In genomic region chr1:40257313-40257687, GRCh38 we compare ENCODE assay signal across 8 cellular contexts. TPM values are rescaled to one million over a fixed set of nuclear protein-coding genes. Genes with fewer than 3 reads are reported as not detected.
DNase-seq lines count a peak whose midpoint lies in the region; ATAC-seq, FAIRE-seq and TF ChIP-seq lines count a peak whose summit lies in the region.

No MANE protein-coding gene starts in this region.

- TF ChIP-seq CTCF in fibroblast of mammary gland (conservative IDR thresholded peaks at IDR 0.05; ENCODE audit: control insufficient read depth, insufficient read depth, low read depth, low read length) (no peak), osteoblast (IDR thresholded peaks at IDR 0.05; ENCODE audit: extremely low read depth, low read depth, low read length) (no peak)

- H2AFZ ChIP-seq in osteoblast (ENCODE audit: low read length) = peak overlapping the region; percentile 100

- peaks cover 27% of the 10 kb centered on the region for H3K36me3 ChIP-seq in osteoblast (ENCODE audit: insufficient read depth, low read length)

- no peak for FAIRE-seq in GM12892 (lab: Jason Lieb, UNC)

- peak overlapping the region; percentile 86 for H3K4me2 ChIP-seq in osteoblast (ENCODE audit: insufficient read depth, low read length)

- H3K27me3 ChIP-seq in osteoblast (ENCODE audit: insufficient read depth, low read length) = no peaks in the 10 kb centered on the region

- no peaks in the 10 kb centered on the region for H3K9me3 ChIP-seq in osteoblast (ENCODE audit: low read depth, low read length)

- TF ChIP-seq POLR2A in GM12892 (IDR thresholded peaks at IDR 0.05; ENCODE audit: low read depth, low read length) = no peak

- H3K27ac ChIP-seq in osteoblast (ENCODE audit: low read depth, low read length) = peak overlapping the region; percentile 99

- peak; percentile 41 for DNase-seq in NOMO-1 treated with DMSO at 0.1 percent for 48 hours (lab: John Stamatoyannopoulos, UW; ENCODE audit: unreplicated experiment)
- DNase-seq in NOMO-1 treated with dmso at 0.1 percent for 144 hours (lab: John Stamatoyannopoulos, UW; ENCODE audit: unreplicated experiment) = no peak
- DNase-seq in fibroblast of mammary gland (ENCODE audit: low read depth) = no peak
- DNase-seq in osteoblast (ENCODE audit: insufficient read length, low spot score, missing footprints) = peak; percentile 63
- DNase-seq in GM12892 (ENCODE audit: insufficient read length) = no peak
- no peak for DNase-seq in D341Med (ENCODE audit: low spot score)

- H3K4me1 ChIP-seq in osteoblast (ENCODE audit: insufficient read depth, low read length) = peaks cover 12% of the 10 kb centered on the region

- H3K4me3 ChIP-seq in fibroblast of mammary gland (ENCODE audit: control insufficient read depth, low read depth, low read length) = peak overlapping the region; percentile 97
- peak overlapping the region; percentile 92 for H3K4me3 ChIP-seq in osteoblast (ENCODE audit: insufficient read depth, low read length)

- ATAC-seq in HG02938 (IDR thresholded peaks at IDR 0.05; ENCODE audit: unreplicated experiment) (peak; percentile 6), SK-N-SH treated with all-trans-retinoic acid at 6 μM for 48 hours (peak; percentile 34)

- peaks cover 60% of the 10 kb centered on the region for H3K79me2 ChIP-seq in osteoblast (ENCODE audit: insufficient read depth, low read length)

- no peaks in the 10 kb centered on the region for H4K20me1 ChIP-seq in osteoblast (ENCODE audit: insufficient read depth, low read length)

TF ChIP-seq in SK-N-SH treated with all-trans-retinoic acid at 6 μM for 48 hours, 23 proteins besides CTCF, POLR2A, EP300 and RAD21:
- TF ChIP-seq TOX (CRISPR knock-in tag; IDR thresholded peaks at IDR 0.05; ENCODE audit: borderline replicate concordance) (no peak), ZFP3 (CRISPR knock-in tag; IDR thresholded peaks at IDR 0.05) (no peak), ESRRG (CRISPR knock-in tag; IDR thresholded peaks at IDR 0.05) (no peak), ARNTL (CRISPR knock-in tag; IDR thresholded peaks at IDR 0.05; ENCODE audit: borderline replicate concordance, low read depth) (no peak), ISL1 (CRISPR knock-in tag; IDR thresholded peaks at IDR 0.05) (no peak), CSDC2 (CRISPR knock-in tag; IDR thresholded peaks at IDR 0.05) (no peak), ZNF8 (CRISPR knock-in tag; IDR thresholded peaks at IDR 0.05) (no peak), RARB (CRISPR knock-in tag; IDR thresholded peaks at IDR 0.05) (no peak), ZNF70 (CRISPR knock-in tag; IDR thresholded peaks at IDR 0.05) (no peak)
- TF ChIP-seq, protein P1, sequence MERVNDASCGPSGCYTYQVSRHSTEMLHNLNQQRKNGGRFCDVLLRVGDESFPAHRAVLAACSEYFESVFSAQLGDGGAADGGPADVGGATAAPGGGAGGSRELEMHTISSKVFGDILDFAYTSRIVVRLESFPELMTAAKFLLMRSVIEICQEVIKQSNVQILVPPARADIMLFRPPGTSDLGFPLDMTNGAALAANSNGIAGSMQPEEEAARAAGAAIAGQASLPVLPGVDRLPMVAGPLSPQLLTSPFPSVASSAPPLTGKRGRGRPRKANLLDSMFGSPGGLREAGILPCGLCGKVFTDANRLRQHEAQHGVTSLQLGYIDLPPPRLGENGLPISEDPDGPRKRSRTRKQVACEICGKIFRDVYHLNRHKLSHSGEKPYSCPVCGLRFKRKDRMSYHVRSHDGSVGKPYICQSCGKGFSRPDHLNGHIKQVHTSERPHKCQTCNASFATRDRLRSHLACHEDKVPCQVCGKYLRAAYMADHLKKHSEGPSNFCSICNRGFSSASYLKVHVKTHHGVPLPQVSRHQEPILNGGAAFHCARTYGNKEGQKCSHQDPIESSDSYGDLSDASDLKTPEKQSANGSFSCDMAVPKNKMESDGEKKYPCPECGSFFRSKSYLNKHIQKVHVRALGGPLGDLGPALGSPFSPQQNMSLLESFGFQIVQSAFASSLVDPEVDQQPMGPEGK (CRISPR knock-in tag; IDR thresholded peaks at IDR 0.05; ENCODE audit: borderline replicate concordance) = no peak
- TF ChIP-seq, protein P2, sequence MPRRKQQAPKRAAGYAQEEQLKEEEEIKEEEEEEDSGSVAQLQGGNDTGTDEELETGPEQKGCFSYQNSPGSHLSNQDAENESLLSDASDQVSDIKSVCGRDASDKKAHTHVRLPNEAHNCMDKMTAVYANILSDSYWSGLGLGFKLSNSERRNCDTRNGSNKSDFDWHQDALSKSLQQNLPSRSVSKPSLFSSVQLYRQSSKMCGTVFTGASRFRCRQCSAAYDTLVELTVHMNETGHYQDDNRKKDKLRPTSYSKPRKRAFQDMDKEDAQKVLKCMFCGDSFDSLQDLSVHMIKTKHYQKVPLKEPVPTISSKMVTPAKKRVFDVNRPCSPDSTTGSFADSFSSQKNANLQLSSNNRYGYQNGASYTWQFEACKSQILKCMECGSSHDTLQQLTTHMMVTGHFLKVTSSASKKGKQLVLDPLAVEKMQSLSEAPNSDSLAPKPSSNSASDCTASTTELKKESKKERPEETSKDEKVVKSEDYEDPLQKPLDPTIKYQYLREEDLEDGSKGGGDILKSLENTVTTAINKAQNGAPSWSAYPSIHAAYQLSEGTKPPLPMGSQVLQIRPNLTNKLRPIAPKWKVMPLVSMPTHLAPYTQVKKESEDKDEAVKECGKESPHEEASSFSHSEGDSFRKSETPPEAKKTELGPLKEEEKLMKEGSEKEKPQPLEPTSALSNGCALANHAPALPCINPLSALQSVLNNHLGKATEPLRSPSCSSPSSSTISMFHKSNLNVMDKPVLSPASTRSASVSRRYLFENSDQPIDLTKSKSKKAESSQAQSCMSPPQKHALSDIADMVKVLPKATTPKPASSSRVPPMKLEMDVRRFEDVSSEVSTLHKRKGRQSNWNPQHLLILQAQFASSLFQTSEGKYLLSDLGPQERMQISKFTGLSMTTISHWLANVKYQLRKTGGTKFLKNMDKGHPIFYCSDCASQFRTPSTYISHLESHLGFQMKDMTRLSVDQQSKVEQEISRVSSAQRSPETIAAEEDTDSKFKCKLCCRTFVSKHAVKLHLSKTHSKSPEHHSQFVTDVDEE (CRISPR knock-in tag; IDR thresholded peaks at IDR 0.05) = no peak
- TF ChIP-seq, protein P3, sequence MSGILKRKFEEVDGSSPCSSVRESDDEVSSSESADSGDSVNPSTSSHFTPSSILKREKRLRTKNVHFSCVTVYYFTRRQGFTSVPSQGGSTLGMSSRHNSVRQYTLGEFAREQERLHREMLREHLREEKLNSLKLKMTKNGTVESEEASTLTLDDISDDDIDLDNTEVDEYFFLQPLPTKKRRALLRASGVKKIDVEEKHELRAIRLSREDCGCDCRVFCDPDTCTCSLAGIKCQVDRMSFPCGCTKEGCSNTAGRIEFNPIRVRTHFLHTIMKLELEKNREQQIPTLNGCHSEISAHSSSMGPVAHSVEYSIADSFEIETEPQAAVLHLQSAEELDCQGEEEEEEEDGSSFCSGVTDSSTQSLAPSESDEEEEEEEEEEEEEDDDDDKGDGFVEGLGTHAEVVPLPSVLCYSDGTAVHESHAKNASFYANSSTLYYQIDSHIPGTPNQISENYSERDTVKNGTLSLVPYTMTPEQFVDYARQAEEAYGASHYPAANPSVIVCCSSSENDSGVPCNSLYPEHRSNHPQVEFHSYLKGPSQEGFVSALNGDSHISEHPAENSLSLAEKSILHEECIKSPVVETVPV (CRISPR knock-in tag; IDR thresholded peaks at IDR 0.05) = no peak
- TF ChIP-seq, protein P4, sequence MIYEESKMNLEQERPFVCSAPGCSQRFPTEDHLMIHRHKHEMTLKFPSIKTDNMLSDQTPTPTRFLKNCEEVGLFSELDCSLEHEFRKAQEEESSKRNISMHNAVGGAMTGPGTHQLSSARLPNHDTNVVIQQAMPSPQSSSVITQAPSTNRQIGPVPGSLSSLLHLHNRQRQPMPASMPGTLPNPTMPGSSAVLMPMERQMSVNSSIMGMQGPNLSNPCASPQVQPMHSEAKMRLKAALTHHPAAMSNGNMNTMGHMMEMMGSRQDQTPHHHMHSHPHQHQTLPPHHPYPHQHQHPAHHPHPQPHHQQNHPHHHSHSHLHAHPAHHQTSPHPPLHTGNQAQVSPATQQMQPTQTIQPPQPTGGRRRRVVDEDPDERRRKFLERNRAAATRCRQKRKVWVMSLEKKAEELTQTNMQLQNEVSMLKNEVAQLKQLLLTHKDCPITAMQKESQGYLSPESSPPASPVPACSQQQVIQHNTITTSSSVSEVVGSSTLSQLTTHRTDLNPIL (CRISPR knock-in tag; IDR thresholded peaks at IDR 0.05; ENCODE audit: low read depth) = no peak

RNA-seq across cellular contexts. Expression of gene ZMPSTE24, which starts 0.7 kb away (rescaled TPM):
- total RNA-seq in osteoblast = 72.4 and 77.2 TPM in 2 replicates
- 17.7 TPM for polyA plus RNA-seq in GM12892 (2012; ENCODE audit: missing spikeins)

RNA-seq across cellular contexts. Expression of gene TMCO2, which starts 9.6 kb away (rescaled TPM):
- total RNA-seq in osteoblast = not detected in 2 replicates
- not detected for polyA plus RNA-seq in GM12892 (2012; ENCODE audit: missing spikeins)

RNA-seq across cellular contexts. Expression of gene COL9A2, which starts 59.8 kb away (rescaled TPM):
- total RNA-seq in osteoblast = 0.36 and 0.88 TPM in 2 replicates
- polyA plus RNA-seq in GM12892 (2012; ENCODE audit: missing spikeins) = 19.1 TPM

Comparison
In these comparisons a context has a peak if more than half of its experiments do, and no peak if none do; other contexts are left out.
1. DNase-seq: peak in NOMO-1 treated with DMSO at 0.1 percent for 48 hours (single experiment) and osteoblast (single experiment); none in NOMO-1 treated with dmso at 0.1 percent for 144 hours (single experiment), fibroblast of mammary gland (single experiment), GM12892 (single experiment) and D341Med (single experiment).